In genomic region chr6:7390218-7390878, GRCh38 we compare ENCODE assay signal across 8 cellular contexts. TPM values are rescaled to one million over a fixed set of nuclear protein-coding genes. Genes with fewer than 3 reads are reported as not detected.
DNase-seq lines count a peak whose midpoint lies in the region; ATAC-seq and TF ChIP-seq lines count a peak whose summit lies in the region.

No MANE protein-coding gene starts in this region.

- peak; percentile 8 for ATAC-seq in HG02642 (IDR thresholded peaks at IDR 0.05; ENCODE audit: poor library complexity, unreplicated experiment)

- peaks cover 6% of the 10 kb centered on the region for H3K4me1 ChIP-seq in SJSA1 (replicated peaks)
- peaks cover 0 to 3% of the 10 kb centered on the region in 2 donors for H3K4me1 ChIP-seq in esophagus (ENCODE audit: control insufficient read depth in 2 of 2, insufficient read depth in 2 of 2, low read length in 1 of 2)
- H3K4me1 ChIP-seq in prostate gland (replicated peaks) = peaks cover 11% of the 10 kb centered on the region

- no peak for TF ChIP-seq POLR2A in prostate gland (IDR thresholded peaks at IDR 0.05)

- 2 to 3% methylated on average over 14 of the region's 14 CpGs for WGBS in esophagus, 2 donors
- WGBS in prostate gland = 3% methylated on average over 14 of the region's 14 CpGs

- H3K9me3 ChIP-seq in SJSA1 (replicated peaks) (no peaks in the 10 kb centered on the region), esophagus (ENCODE audit: control insufficient read depth in 2 of 2, insufficient read depth in 1 of 2, low read depth in 1 of 2, low read length in 1 of 2) (no peaks in the 10 kb centered on the region), prostate gland (no peaks in the 10 kb centered on the region)

- intact Hi-C loops in prostate gland (cut with DNase I) = loop anchor here (10.0 kb wide), 2 partner anchors 204 to 1044 kb away; partner anchors contain the start of genes SLC35B3 and SNRNP48

- H3K27ac ChIP-seq in SJSA1 (peak overlapping the region; percentile 55), esophagus (ENCODE audit: low read depth in 2 of 2, low read length in 1 of 2) (peak overlapping the region; percentile 99), prostate gland (peak overlapping the region; percentile 85 to 87)

- H3K36me3 ChIP-seq in SJSA1 (peaks cover 24% of the 10 kb centered on the region), esophagus (ENCODE audit: control insufficient read depth in 2 of 2, insufficient read depth in 2 of 2, low read length in 1 of 2) (peaks cover 0 to 4% of the 10 kb centered on the region in 2 donors), prostate gland (no peaks in the 10 kb centered on the region)

- TF ChIP-seq CTCF in prostate gland (IDR thresholded peaks at IDR 0.05) = no peak

- H3K27me3 ChIP-seq in SJSA1 (replicated peaks) (0 out of 2 replicates have a peak, but pooled peaks cover 3% of the 10 kb centered on the region), esophagus (ENCODE audit: control insufficient read depth in 1 of 2, insufficient read depth in 2 of 2, low read length in 2 of 2) (no peaks in the 10 kb centered on the region), prostate gland (replicated peaks; ENCODE audit: insufficient read depth) (no peaks in the 10 kb centered on the region)

- peak overlapping the region; percentile 63 for H3K4me3 ChIP-seq in SJSA1
- H3K4me3 ChIP-seq in esophagus (ENCODE audit: low read depth in 1 of 2, low read length in 2 of 2) = peak overlapping the region; percentile 73 to 81
- peak overlapping the region; percentile 61 to 86 for H3K4me3 ChIP-seq in prostate gland

- DNase-seq in DMS 273 (lab: John Stamatoyannopoulos, UW; ENCODE audit: unreplicated experiment) (peak; percentile 48), DMS 273 treated with DMSO at 0.1 percent for 48 hours (lab: John Stamatoyannopoulos, UW) (no peak), SJSA1 (ENCODE audit: low read depth in 1 of 2, low spot score in 2 of 2) (no peak), prostate gland (ENCODE audit: low spot score) (no peak), SIG-M5 treated with dmso at 0.1 percent for 504 hours (lab: John Stamatoyannopoulos, UW; ENCODE audit: unreplicated experiment) (no peak), iPS-NIHi11 (ENCODE audit: low spot score) (no peak)

RNA-seq across cellular contexts. Expression of gene RIOK1, which starts 0.7 kb away (rescaled TPM):
- 23.8 and 29.1 TPM in 2 replicates for total RNA-seq in SJSA1 (2014; rRNA removed; shearing (Covaris generic))
- 10 to 100 TPM; 10.2 to 13.5 TPM for polyA plus RNA-seq in esophagus
- total RNA-seq in prostate gland = 10 to 100 TPM; 17.5 to 25.8 TPM

RNA-seq across cellular contexts. Expression of gene CAGE1, which starts 0.8 kb away (rescaled TPM):
- total RNA-seq in SJSA1 (2014; rRNA removed; shearing (Covaris generic)) = 0.08 TPM in 1 of 2 replicates, not detected in the other
- polyA plus RNA-seq in esophagus = under 1 TPM; 0.02 TPM
- total RNA-seq in prostate gland = 1 to 10 TPM in 1 of 2 donors, under 1 TPM in 1; 0.09 to 1.2 TPM
